ENCODE assay signal across 25 cellular contexts in genomic region chr17:61980535-61980934, GRCh38. TPM values are rescaled to one million over a fixed set of nuclear protein-coding genes. Genes with fewer than 3 reads are reported as not detected.
DNase-seq lines count a peak whose midpoint lies in the region; ATAC-seq, FAIRE-seq and TF ChIP-seq lines count a peak whose summit lies in the region.
"Had no signal": no experiment of that assay in that cellular context is flagged by ENCODE, and none has a peak within 500 bp of the region (broad histone marks: within the 10 kb centered on the region; RNA-seq: fewer than 3 reads in every experiment).

No MANE protein-coding gene starts in this region.

- H4K20me1 ChIP-seq in K562 (replicated peaks; ENCODE audit: control insufficient read depth, insufficient read depth, low read length) (no peaks in the 10 kb centered on the region), neural progenitor cell (ENCODE audit: low read depth) (peaks cover 9% of the 10 kb centered on the region)

- H3K4me3 ChIP-seq in CD8-positive, alpha-beta T cell (ENCODE audit: low read depth, low read length): no peak overlapping the region
- H3K4me3 ChIP-seq in K562 (no peak overlapping the region), neural progenitor cell (no peak overlapping the region)
- H3K4me3 ChIP-seq: HAP-1 had no signal

- no peak for TF ChIP-seq RAD21 in K562 (CRISPR knock-in tag; conservative IDR thresholded peaks at IDR 0.05 in 1 of 2, IDR thresholded peaks at IDR 0.05 in 1 of 2)

- CTCF ChIA-PET in activated CD4-positive, alpha-beta T cell treated with anti-CD3 and anti-CD28 coated beads for 36 hours (lab: Charles Lee): interaction anchor here (0.6 kb wide), 1 partner anchor 13 kb away, joined by 3 read pairs; no protein-coding TSS in a partner anchor
- CTCF ChIA-PET in CD8-positive, alpha-beta T cell (lab: Charles Lee): no interaction called here
- CTCF ChIA-PET in K562 (lab: Yijun Ruan, JAX; ENCODE audit: low intra/inter-chr PET ratio): no interaction called here

- H3K27ac ChIP-seq in CD8-positive, alpha-beta T cell (ENCODE audit: low read depth, low read length): no peak overlapping the region
- H3K27ac ChIP-seq in K562 (ENCODE audit: extremely low read depth, low read depth, low read length): no peak overlapping the region
- H3K27ac ChIP-seq in neural progenitor cell: no peak overlapping the region
- H3K27ac ChIP-seq: 22Rv1 had no signal

- H3K79me2 ChIP-seq in K562 (ENCODE audit: control insufficient read depth, insufficient read depth, low read length) (peaks cover 36% of the 10 kb centered on the region), neural progenitor cell (ENCODE audit: low read depth) (peaks cover 67% of the 10 kb centered on the region)

- DNase-seq in activated CD4-positive, alpha-beta T cell treated with anti-CD3 and anti-CD28 coated beads for 36 hours: no peak
- DNase-seq in activated CD4-positive, alpha-beta T cell treated with anti-CD3 and anti-CD28 coated beads for 4 hours: no peak
- no peak for DNase-seq in CD8-positive, alpha-beta T cell
- DNase-seq in K562 (ENCODE audit: extremely low read depth in 1 of 4, low spot score in 3 of 4) (no peak), neural progenitor cell (ENCODE audit: low spot score) (no peak), islet precursor cell (no peak)
- DNase-seq: BE2C, COR-L47, DMS53, GOT3, HFFc6, NCI-H1092, NCI-H1417 treated with DMSO at 0.1 percent for 48 hours, NCI-H187, NCI-H2081 treated with DMSO at 0.1 percent for 48 hours, NCI-H2171, NCI-H510A, NCI-H69, Right ventricle myocardium superior, RPMI8226 had no signal

- intact Hi-C loops in activated CD4-positive, alpha-beta T cell treated with anti-CD3 and anti-CD28 coated beads for 36 hours (cut with DNase I, micrococcal nuclease): no loop called here
- intact Hi-C loops in CD8-positive, alpha-beta T cell (cut with DNase I, micrococcal nuclease): no loop called here
- intact Hi-C loops in K562 (cut with micrococcal nuclease): no loop called here

- POLR2A ChIA-PET in activated CD4-positive, alpha-beta T cell treated with anti-CD3 and anti-CD28 coated beads for 36 hours (lab: Charles Lee): no interaction called here
- POLR2A ChIA-PET in CD8-positive, alpha-beta T cell (lab: Charles Lee): no interaction called here
- POLR2A ChIA-PET in K562 (lab: Yijun Ruan, JAX): interaction anchor here (0.6 to 1.0 kb wide), 2 partner anchors 10 to 399 kb away, joined by 3 read pairs; no protein-coding TSS in a partner anchor

- no peak for ATAC-seq in activated CD4-positive, alpha-beta T cell treated with anti-CD3 and anti-CD28 coated beads for 36 hours
- ATAC-seq in CD8-positive, alpha-beta T cell: no peak
- ATAC-seq in K562: no peak
- no peak for ATAC-seq in stimulated activated memory B cell treated with anti-CD40 and anti-IgM and Interleukin-4, amounts not matched to agents 10 μg/mL and 1 μg/mL and 100 μg/mL, for 72 hours

- H3K4me1 ChIP-seq in CD8-positive, alpha-beta T cell (ENCODE audit: insufficient read depth, low read length): no peaks in the 10 kb centered on the region
- H3K4me1 ChIP-seq in K562 (replicated peaks in 1 of 2; ENCODE audit: control insufficient read depth in 2 of 2, insufficient read depth in 2 of 2, low read length in 2 of 2): no peaks in the 10 kb centered on the region
- H3K4me1 ChIP-seq in neural progenitor cell: no peaks in the 10 kb centered on the region
- H3K4me1 ChIP-seq: BE2C, HAP-1 had no signal

- in situ Hi-C loops in K562 (cut with MboI): no loop called here

- no peaks in the 10 kb centered on the region for H3K27me3 Mint-ChIP-seq in activated CD4-positive, alpha-beta T cell treated with anti-CD3 and anti-CD28 coated beads for 36 hours
- no peaks in the 10 kb centered on the region for H3K27me3 Mint-ChIP-seq in CD8-positive, alpha-beta T cell (ENCODE audit: low read depth)
- no peaks in the 10 kb centered on the region for H3K27me3 Mint-ChIP-seq in stimulated activated memory B cell treated with anti-CD40 and anti-IgM and Interleukin-4, amounts not matched to agents 10 μg/mL and 1 μg/mL and 100 μg/mL, for 72 hours
- no peaks in the 10 kb centered on the region for H3K27me3 Mint-ChIP-seq in neural progenitor cell (ENCODE audit: insufficient read depth, low read depth)

- H3K36me3 Mint-ChIP-seq in activated CD4-positive, alpha-beta T cell treated with anti-CD3 and anti-CD28 coated beads for 36 hours (ENCODE audit: low read depth): peaks cover 44% of the 10 kb centered on the region
- peaks cover 71% of the 10 kb centered on the region for H3K36me3 Mint-ChIP-seq in CD8-positive, alpha-beta T cell
- H3K36me3 Mint-ChIP-seq in stimulated activated memory B cell treated with anti-CD40 and anti-IgM and Interleukin-4, amounts not matched to agents 10 μg/mL and 1 μg/mL and 100 μg/mL, for 72 hours: peaks cover 67% of the 10 kb centered on the region
- peaks cover 39% of the 10 kb centered on the region for H3K36me3 Mint-ChIP-seq in neural progenitor cell

- no peak overlapping the region for H3K9ac ChIP-seq in K562 (ENCODE audit: insufficient read depth in 1 of 2, low read depth in 2 of 2, low read length in 2 of 2)
- no peak overlapping the region for H3K9ac ChIP-seq in neural progenitor cell

- no peak for TF ChIP-seq EP300 in K562 (IDR thresholded peaks at IDR 0.05; ENCODE audit: low read length)

- H3K9me3 Mint-ChIP-seq in activated CD4-positive, alpha-beta T cell treated with anti-CD3 and anti-CD28 coated beads for 36 hours (ENCODE audit: low read depth): no peaks in the 10 kb centered on the region
- no peaks in the 10 kb centered on the region for H3K9me3 Mint-ChIP-seq in CD8-positive, alpha-beta T cell
- H3K9me3 Mint-ChIP-seq in stimulated activated memory B cell treated with anti-CD40 and anti-IgM and Interleukin-4, amounts not matched to agents 10 μg/mL and 1 μg/mL and 100 μg/mL, for 72 hours: no peaks in the 10 kb centered on the region
- no peaks in the 10 kb centered on the region for H3K9me3 Mint-ChIP-seq in neural progenitor cell
- H3K9me3 Mint-ChIP-seq: CD14-positive monocyte, HFFc6 had no signal

- H3K9me3 ChIP-seq in CD8-positive, alpha-beta T cell (ENCODE audit: low read length): no peaks in the 10 kb centered on the region
- H3K9me3 ChIP-seq in K562 (replicated peaks; ENCODE audit: control insufficient read depth, insufficient read depth, low read depth, low read length) (no peaks in the 10 kb centered on the region), neural progenitor cell (ENCODE audit: low read depth) (no peaks in the 10 kb centered on the region)
- H3K9me3 ChIP-seq: BE2C, HAP-1 had no signal

- no peaks in the 10 kb centered on the region for H3K9me1 ChIP-seq in K562 (ENCODE audit: control insufficient read depth, insufficient read depth, low read length)

- 85% methylated on average over 5 of the region's 5 CpGs for WGBS in K562 (ENCODE audit: insufficient coverage, low coverage, missing lambda C conversion rate)

- no peak for FAIRE-seq in K562 (lab: Jason Lieb, UNC)
- FAIRE-seq: GM18507 had no signal

- no peaks in the 10 kb centered on the region for H3K27me3 ChIP-seq in CD8-positive, alpha-beta T cell (ENCODE audit: insufficient read depth, low read length)
- H3K27me3 ChIP-seq in K562 (ENCODE audit: control insufficient read depth in 2 of 2, insufficient read depth in 2 of 2, low read length in 2 of 2) (no peaks in the 10 kb centered on the region), neural progenitor cell (no peaks in the 10 kb centered on the region)
- H3K27me3 ChIP-seq: BE2C had no signal

- no peak for TF ChIP-seq CTCF in CD8-positive, alpha-beta T cell (IDR thresholded peaks at IDR 0.05)
- TF ChIP-seq CTCF in K562 (IDR thresholded peaks at IDR 0.05 in 2 of 3, conservative IDR thresholded peaks at IDR 0.05 in 1 of 3; ENCODE audit: insufficient read depth in 2 of 3, low read depth in 1 of 3, low read length in 3 of 3) (no peak), neural progenitor cell (IDR thresholded peaks at IDR 0.05) (no peak)

- peaks cover 8% of the 10 kb centered on the region for H3K4me1 Mint-ChIP-seq in activated CD4-positive, alpha-beta T cell treated with anti-CD3 and anti-CD28 coated beads for 36 hours
- peaks cover 31% of the 10 kb centered on the region for H3K4me1 Mint-ChIP-seq in CD8-positive, alpha-beta T cell (ENCODE audit: low read depth)
- H3K4me1 Mint-ChIP-seq in stimulated activated memory B cell treated with anti-CD40 and anti-IgM and Interleukin-4, amounts not matched to agents 10 μg/mL and 1 μg/mL and 100 μg/mL, for 72 hours: peaks cover 26% of the 10 kb centered on the region
- no peaks in the 10 kb centered on the region for H3K4me1 Mint-ChIP-seq in neural progenitor cell
- H3K4me1 Mint-ChIP-seq: CD14-positive monocyte had no signal

- peak overlapping the region; percentile 21 for H3K27ac Mint-ChIP-seq in activated CD4-positive, alpha-beta T cell treated with anti-CD3 and anti-CD28 coated beads for 36 hours
- H3K27ac Mint-ChIP-seq in CD8-positive, alpha-beta T cell: peak overlapping the region; percentile 61
- H3K27ac Mint-ChIP-seq in stimulated activated memory B cell treated with anti-CD40 and anti-IgM and Interleukin-4, amounts not matched to agents 10 μg/mL and 1 μg/mL and 100 μg/mL, for 72 hours: peak overlapping the region; percentile 1
- H3K27ac Mint-ChIP-seq in neural progenitor cell: no peak overlapping the region
- H3K27ac Mint-ChIP-seq: HFFc6 had no signal

- no peaks in the 10 kb centered on the region for H3F3A ChIP-seq in neural progenitor cell (ENCODE audit: low read depth)

- no peak overlapping the region for H2AFZ ChIP-seq in K562 (ENCODE audit: low read depth, low read length)
- no peak overlapping the region for H2AFZ ChIP-seq in neural progenitor cell (replicated peaks)

- no TSS peak for BruUV-seq in K562 (replicated peaks; lab: Mats Ljungman, UMichigan)

- peaks cover 32% of the 10 kb centered on the region for H3K36me3 ChIP-seq in CD8-positive, alpha-beta T cell (ENCODE audit: insufficient read depth, low read length)
- H3K36me3 ChIP-seq in K562 (ENCODE audit: control insufficient read depth, insufficient read depth, low read length) (peaks cover 77% of the 10 kb centered on the region), neural progenitor cell (peaks cover 58% of the 10 kb centered on the region)

- H3K4me2 ChIP-seq in K562 (ENCODE audit: insufficient read depth, low read length) (no peak overlapping the region), neural progenitor cell (no peak overlapping the region)

- 0 out of 2 replicates have a peak, but pooled peaks have one; percentile 26 for TF ChIP-seq POLR2A in K562 (conservative IDR thresholded peaks at IDR 0.05)

- no peak overlapping the region for H3K4me3 Mint-ChIP-seq in activated CD4-positive, alpha-beta T cell treated with anti-CD3 and anti-CD28 coated beads for 36 hours
- H3K4me3 Mint-ChIP-seq in CD8-positive, alpha-beta T cell: no peak overlapping the region
- no peak overlapping the region for H3K4me3 Mint-ChIP-seq in stimulated activated memory B cell treated with anti-CD40 and anti-IgM and Interleukin-4, amounts not matched to agents 10 μg/mL and 1 μg/mL and 100 μg/mL, for 72 hours
- H3K4me3 Mint-ChIP-seq in neural progenitor cell: no peak overlapping the region
- H3K4me3 Mint-ChIP-seq: CD14-positive monocyte, HFFc6 had no signal

RNA-seq across cellular contexts. Expression of gene INTS2, which starts 52.8 kb away (rescaled TPM):
- total RNA-seq in activated CD4-positive, alpha-beta T cell treated with anti-CD3 and anti-CD28 coated beads for 36 hours: 10 to 100 TPM; 23.4 to 27.9 TPM
- 1 to 10 TPM; 9.4 to 9.6 TPM for total RNA-seq in CD8-positive, alpha-beta T cell
- 49.4 and 102 TPM in 2 replicates for total RNA-seq in K562 (2011; cell fraction: chromatin; rRNA removed; ENCODE audit: low replicate concordance)
- total RNA-seq in K562 (2011; cell fraction: nucleolus; rRNA removed): 24.5 and 30.0 TPM in 2 replicates
- total RNA-seq in K562 (2011; cell fraction: nucleoplasm; rRNA removed): 41.1 and 51.8 TPM in 2 replicates
- total RNA-seq in K562 (2014; rRNA removed): 11.4 and 13.1 TPM in 2 replicates
- total RNA-seq in K562 (2014; rRNA removed; fragmentation: Illumina TruSeq; extraction: Trizol): 23.1 and 26.4 TPM in 2 replicates
- total RNA-seq in K562 (2015; rRNA removed; fragmentation: Illumina TruSeq; extraction: Trizol): 17.6 and 19.8 TPM in 2 replicates
- 20.6 and 21.1 TPM in 2 replicates for total RNA-seq in K562 (2021)
- polyA plus RNA-seq in K562 (2011; rRNA removed): 22.6 and 24.7 TPM in 2 replicates
- 6.9 and 13.6 TPM in 2 replicates for polyA plus RNA-seq in K562 (2011; cell fraction: cytosol; rRNA removed)
- 16.2 and 21.3 TPM in 2 replicates for polyA plus RNA-seq in K562 (2011; cell fraction: nucleus; rRNA removed)
- 6.3 and 7.6 TPM in 2 replicates for polyA plus RNA-seq in K562 (2012)
- 11.9 and 12.8 TPM in 2 replicates for polyA plus RNA-seq in K562 (2014; fragmentation: Illumina TruSeq; extraction: Trizol)
- 1 to 10 TPM; 4.8 to 5.9 TPM for polyA plus RNA-seq in K562 (2014; fragmentation: Nextera tagmentation; extraction: Ambion mirVana)
- 8.9 and 10.8 TPM in 2 replicates for polyA plus RNA-seq in K562 (2014; rRNA removed)
- 68.6 and 79.4 TPM in 2 replicates for polyA minus RNA-seq in K562 (2011; rRNA and poly(A)+ RNA removed)
- 22.8 and 31.0 TPM in 2 replicates for polyA minus RNA-seq in K562 (2011; cell fraction: cytosol; rRNA and poly(A)+ RNA removed)
- 17.4 and 30.9 TPM in 2 replicates for polyA minus RNA-seq in K562 (2011; cell fraction: nucleus; rRNA and poly(A)+ RNA removed)
- total RNA-seq in neural progenitor cell (ENCODE audit: low replicate concordance): 32.8 and 41.6 TPM in 2 replicates
